Comparison of ENCODE assay signal across 1 cellular context in the genomic region with DNA sequence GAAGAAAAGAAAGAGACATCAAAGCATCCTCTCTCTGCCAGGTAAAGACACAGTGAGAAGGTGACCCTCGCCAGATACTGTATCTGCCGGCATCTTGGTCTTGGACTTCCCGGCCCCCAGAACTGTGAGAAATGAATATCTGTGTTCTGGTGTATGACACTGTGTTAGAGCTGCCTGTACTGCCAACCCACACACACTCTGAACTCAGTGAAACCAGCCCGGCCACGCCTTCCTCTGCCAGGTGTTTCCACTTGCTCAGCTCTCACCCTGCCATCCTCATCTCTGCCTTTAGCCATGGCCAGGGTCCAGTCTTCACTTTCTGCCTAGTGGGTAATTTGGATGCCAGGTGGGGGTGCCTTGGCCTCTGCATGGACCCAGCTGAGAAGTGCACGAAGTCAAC.
TF ChIP-seq lines count a peak whose summit lies in the region.

No MANE protein-coding gene starts in this region.

TF ChIP-seq in SK-N-SH treated with all-trans-retinoic acid at 6 μM for 48 hours, 23 proteins besides CTCF, POLR2A, EP300 and RAD21:
- TF ChIP-seq ZFP3 (CRISPR knock-in tag; IDR thresholded peaks at IDR 0.05) (no peak), ZNF70 (CRISPR knock-in tag; IDR thresholded peaks at IDR 0.05) (no peak), GLIS3 (CRISPR knock-in tag; IDR thresholded peaks at IDR 0.05) (no peak), TOX (CRISPR knock-in tag; IDR thresholded peaks at IDR 0.05; ENCODE audit: borderline replicate concordance) (no peak), ZC3H10 (CRISPR knock-in tag; IDR thresholded peaks at IDR 0.05) (no peak), CSDC2 (CRISPR knock-in tag; IDR thresholded peaks at IDR 0.05) (no peak), RARB (CRISPR knock-in tag; IDR thresholded peaks at IDR 0.05) (no peak), ZNF8 (CRISPR knock-in tag; IDR thresholded peaks at IDR 0.05) (no peak), ZNF565 (CRISPR knock-in tag; conservative IDR thresholded peaks at IDR 0.05; ENCODE audit: low read depth) (no peak), PPARA (CRISPR knock-in tag; IDR thresholded peaks at IDR 0.05; ENCODE audit: borderline replicate concordance) (no peak), TCF4 (CRISPR knock-in tag; IDR thresholded peaks at IDR 0.05; ENCODE audit: borderline replicate concordance) (no peak), BACH2 (CRISPR knock-in tag; IDR thresholded peaks at IDR 0.05; ENCODE audit: borderline replicate concordance) (no peak), ZFP30 (CRISPR knock-in tag; IDR thresholded peaks at IDR 0.05) (no peak), ISL1 (CRISPR knock-in tag; IDR thresholded peaks at IDR 0.05) (no peak), ARNTL (CRISPR knock-in tag; IDR thresholded peaks at IDR 0.05; ENCODE audit: borderline replicate concordance, low read depth) (no peak)
- TF ChIP-seq, protein P1, sequence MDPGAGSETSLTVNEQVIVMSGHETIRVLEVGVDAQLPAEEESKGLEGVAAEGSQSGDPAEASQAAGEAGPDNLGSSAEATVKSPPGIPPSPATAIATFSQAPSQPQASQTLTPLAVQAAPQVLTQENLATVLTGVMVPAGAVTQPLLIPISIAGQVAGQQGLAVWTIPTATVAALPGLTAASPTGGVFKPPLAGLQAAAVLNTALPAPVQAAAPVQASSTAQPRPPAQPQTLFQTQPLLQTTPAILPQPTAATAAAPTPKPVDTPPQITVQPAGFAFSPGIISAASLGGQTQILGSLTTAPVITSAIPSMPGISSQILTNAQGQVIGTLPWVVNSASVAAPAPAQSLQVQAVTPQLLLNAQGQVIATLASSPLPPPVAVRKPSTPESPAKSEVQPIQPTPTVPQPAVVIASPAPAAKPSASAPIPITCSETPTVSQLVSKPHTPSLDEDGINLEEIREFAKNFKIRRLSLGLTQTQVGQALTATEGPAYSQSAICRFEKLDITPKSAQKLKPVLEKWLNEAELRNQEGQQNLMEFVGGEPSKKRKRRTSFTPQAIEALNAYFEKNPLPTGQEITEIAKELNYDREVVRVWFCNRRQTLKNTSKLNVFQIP (CRISPR knock-in tag; IDR thresholded peaks at IDR 0.05; ENCODE audit: borderline replicate concordance, low read depth): no peak
- TF ChIP-seq, protein P2, sequence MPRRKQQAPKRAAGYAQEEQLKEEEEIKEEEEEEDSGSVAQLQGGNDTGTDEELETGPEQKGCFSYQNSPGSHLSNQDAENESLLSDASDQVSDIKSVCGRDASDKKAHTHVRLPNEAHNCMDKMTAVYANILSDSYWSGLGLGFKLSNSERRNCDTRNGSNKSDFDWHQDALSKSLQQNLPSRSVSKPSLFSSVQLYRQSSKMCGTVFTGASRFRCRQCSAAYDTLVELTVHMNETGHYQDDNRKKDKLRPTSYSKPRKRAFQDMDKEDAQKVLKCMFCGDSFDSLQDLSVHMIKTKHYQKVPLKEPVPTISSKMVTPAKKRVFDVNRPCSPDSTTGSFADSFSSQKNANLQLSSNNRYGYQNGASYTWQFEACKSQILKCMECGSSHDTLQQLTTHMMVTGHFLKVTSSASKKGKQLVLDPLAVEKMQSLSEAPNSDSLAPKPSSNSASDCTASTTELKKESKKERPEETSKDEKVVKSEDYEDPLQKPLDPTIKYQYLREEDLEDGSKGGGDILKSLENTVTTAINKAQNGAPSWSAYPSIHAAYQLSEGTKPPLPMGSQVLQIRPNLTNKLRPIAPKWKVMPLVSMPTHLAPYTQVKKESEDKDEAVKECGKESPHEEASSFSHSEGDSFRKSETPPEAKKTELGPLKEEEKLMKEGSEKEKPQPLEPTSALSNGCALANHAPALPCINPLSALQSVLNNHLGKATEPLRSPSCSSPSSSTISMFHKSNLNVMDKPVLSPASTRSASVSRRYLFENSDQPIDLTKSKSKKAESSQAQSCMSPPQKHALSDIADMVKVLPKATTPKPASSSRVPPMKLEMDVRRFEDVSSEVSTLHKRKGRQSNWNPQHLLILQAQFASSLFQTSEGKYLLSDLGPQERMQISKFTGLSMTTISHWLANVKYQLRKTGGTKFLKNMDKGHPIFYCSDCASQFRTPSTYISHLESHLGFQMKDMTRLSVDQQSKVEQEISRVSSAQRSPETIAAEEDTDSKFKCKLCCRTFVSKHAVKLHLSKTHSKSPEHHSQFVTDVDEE (CRISPR knock-in tag; IDR thresholded peaks at IDR 0.05): no peak
- TF ChIP-seq, protein P3, sequence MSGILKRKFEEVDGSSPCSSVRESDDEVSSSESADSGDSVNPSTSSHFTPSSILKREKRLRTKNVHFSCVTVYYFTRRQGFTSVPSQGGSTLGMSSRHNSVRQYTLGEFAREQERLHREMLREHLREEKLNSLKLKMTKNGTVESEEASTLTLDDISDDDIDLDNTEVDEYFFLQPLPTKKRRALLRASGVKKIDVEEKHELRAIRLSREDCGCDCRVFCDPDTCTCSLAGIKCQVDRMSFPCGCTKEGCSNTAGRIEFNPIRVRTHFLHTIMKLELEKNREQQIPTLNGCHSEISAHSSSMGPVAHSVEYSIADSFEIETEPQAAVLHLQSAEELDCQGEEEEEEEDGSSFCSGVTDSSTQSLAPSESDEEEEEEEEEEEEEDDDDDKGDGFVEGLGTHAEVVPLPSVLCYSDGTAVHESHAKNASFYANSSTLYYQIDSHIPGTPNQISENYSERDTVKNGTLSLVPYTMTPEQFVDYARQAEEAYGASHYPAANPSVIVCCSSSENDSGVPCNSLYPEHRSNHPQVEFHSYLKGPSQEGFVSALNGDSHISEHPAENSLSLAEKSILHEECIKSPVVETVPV (CRISPR knock-in tag; IDR thresholded peaks at IDR 0.05): no peak
- TF ChIP-seq, protein P4, sequence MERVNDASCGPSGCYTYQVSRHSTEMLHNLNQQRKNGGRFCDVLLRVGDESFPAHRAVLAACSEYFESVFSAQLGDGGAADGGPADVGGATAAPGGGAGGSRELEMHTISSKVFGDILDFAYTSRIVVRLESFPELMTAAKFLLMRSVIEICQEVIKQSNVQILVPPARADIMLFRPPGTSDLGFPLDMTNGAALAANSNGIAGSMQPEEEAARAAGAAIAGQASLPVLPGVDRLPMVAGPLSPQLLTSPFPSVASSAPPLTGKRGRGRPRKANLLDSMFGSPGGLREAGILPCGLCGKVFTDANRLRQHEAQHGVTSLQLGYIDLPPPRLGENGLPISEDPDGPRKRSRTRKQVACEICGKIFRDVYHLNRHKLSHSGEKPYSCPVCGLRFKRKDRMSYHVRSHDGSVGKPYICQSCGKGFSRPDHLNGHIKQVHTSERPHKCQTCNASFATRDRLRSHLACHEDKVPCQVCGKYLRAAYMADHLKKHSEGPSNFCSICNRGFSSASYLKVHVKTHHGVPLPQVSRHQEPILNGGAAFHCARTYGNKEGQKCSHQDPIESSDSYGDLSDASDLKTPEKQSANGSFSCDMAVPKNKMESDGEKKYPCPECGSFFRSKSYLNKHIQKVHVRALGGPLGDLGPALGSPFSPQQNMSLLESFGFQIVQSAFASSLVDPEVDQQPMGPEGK (CRISPR knock-in tag; IDR thresholded peaks at IDR 0.05; ENCODE audit: borderline replicate concordance): no peak
